Comparison of ENCODE assay signal across 20 cellular contexts in the genomic region with DNA sequence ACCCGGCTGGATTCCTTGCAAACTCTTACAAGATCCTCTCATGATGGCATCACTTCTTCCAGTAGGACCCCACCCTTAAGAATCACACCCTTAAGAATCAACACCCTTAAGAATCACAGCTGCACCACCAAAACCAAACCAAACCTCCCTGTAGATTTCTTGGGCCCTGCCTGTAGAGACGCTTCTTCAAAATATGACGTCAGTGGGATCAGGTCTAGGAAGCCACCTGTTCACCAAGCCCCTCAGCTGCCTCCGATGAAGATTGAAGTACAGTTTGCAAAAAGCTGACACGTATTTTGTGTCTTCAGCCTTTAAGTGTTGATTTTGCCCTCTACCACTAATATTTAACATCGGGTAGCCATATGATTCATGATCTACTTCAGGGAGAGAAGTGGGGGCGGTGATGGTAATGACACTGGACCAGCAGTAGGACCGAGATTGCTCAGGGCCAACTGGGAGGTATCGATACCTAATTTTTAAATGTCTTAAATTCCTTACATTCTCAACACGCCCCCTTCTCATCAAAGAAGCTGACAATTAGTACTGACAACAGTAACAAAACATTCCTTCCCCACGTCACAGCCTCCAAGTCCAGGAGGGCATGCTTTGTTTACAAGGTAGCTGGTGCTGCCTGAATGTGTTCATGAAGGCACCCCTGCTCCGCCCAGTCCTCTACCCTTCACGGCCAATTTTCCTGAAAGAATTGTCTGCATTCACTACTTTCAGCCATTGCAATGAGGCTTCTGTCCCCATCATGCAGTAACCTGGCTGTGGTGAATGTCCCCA.
"Had no signal": no experiment of that assay in that cellular context is flagged by ENCODE, and none has a peak within 500 bp of the region (broad histone marks: within the 10 kb centered on the region; RNA-seq: fewer than 3 reads in every experiment).

No MANE protein-coding gene starts in this region.

- H3K4me1 Mint-ChIP-seq: activated B cell treated with CpG ODN at 0.5 μM for 24 hours; activated CD4-positive, alpha-beta memory T cell treated with anti-CD3 and anti-CD28 coated beads, Interleukin-2, amount 10 ng/mL, durations not matched to agents 7 days and 5 days; activated CD8-positive, alpha-beta memory T cell treated with anti-CD3 and anti-CD28 coated beads, Interleukin-2, amount 10 ng/mL, durations not matched to agents 7 days and 5 days; activated naive CD8-positive, alpha-beta T cell treated with anti-CD3 and anti-CD28 coated beads, Interleukin-2, amount 10 ng/mL, durations not matched to agents 7 days and 5 days had no signal

- H3K9me3 Mint-ChIP-seq: activated B cell treated with CpG ODN at 0.5 μM for 24 hours; activated CD4-positive, alpha-beta memory T cell treated with anti-CD3 and anti-CD28 coated beads, Interleukin-2, amount 10 ng/mL, durations not matched to agents 7 days and 5 days; activated naive CD8-positive, alpha-beta T cell treated with anti-CD3 and anti-CD28 coated beads, Interleukin-2, amount 10 ng/mL, durations not matched to agents 7 days and 5 days; naive B cell; T-helper 2 cell treated with Interferon-gamma antibody and Interleukin-4, amounts not matched to agents 5 μg/mL and 100 μg/mL, for 36 hours had no signal

- H3K36me3 Mint-ChIP-seq: activated CD8-positive, alpha-beta memory T cell treated with anti-CD3 and anti-CD28 coated beads, Interleukin-2, amount 10 ng/mL, durations not matched to agents 7 days and 5 days; activated naive CD8-positive, alpha-beta T cell treated with anti-CD3 and anti-CD28 coated beads, Interleukin-2, amount 10 ng/mL, durations not matched to agents 7 days and 5 days; naive B cell had no signal

- H3K4me3 Mint-ChIP-seq: activated B cell treated with CpG ODN at 0.5 μM for 24 hours; activated CD4-positive, alpha-beta memory T cell treated with anti-CD3 and anti-CD28 coated beads, Interleukin-2, amount 10 ng/mL, durations not matched to agents 7 days and 5 days; activated CD8-positive, alpha-beta memory T cell treated with anti-CD3 and anti-CD28 coated beads, Interleukin-2, amount 10 ng/mL, durations not matched to agents 7 days and 5 days; activated naive CD8-positive, alpha-beta T cell treated with anti-CD3 and anti-CD28 coated beads, Interleukin-2, amount 10 ng/mL, durations not matched to agents 7 days and 5 days; T-helper 2 cell treated with Interferon-gamma antibody and Interleukin-4, amounts not matched to agents 5 μg/mL and 100 μg/mL, for 36 hours had no signal

- H3K27ac Mint-ChIP-seq: activated B cell treated with CpG ODN at 0.5 μM for 24 hours; activated CD4-positive, alpha-beta memory T cell treated with anti-CD3 and anti-CD28 coated beads, Interleukin-2, amount 10 ng/mL, durations not matched to agents 7 days and 5 days; activated CD8-positive, alpha-beta memory T cell treated with anti-CD3 and anti-CD28 coated beads, Interleukin-2, amount 10 ng/mL, durations not matched to agents 7 days and 5 days; activated naive CD8-positive, alpha-beta T cell treated with anti-CD3 and anti-CD28 coated beads, Interleukin-2, amount 10 ng/mL, durations not matched to agents 7 days and 5 days; T-helper 2 cell treated with Interferon-gamma antibody and Interleukin-4, amounts not matched to agents 5 μg/mL and 100 μg/mL, for 36 hours had no signal

- DNase-seq: activated B cell treated with CpG ODN at 0.5 μM for 24 hours; activated CD4-positive, alpha-beta memory T cell treated with anti-CD3 and anti-CD28 coated beads, Interleukin-2, amount 10 ng/mL, durations not matched to agents 7 days and 5 days; activated CD4-positive, alpha-beta T cell treated with anti-CD3 and anti-CD28 coated beads for 48 hours; activated CD8-positive, alpha-beta memory T cell treated with anti-CD3 and anti-CD28 coated beads, Interleukin-2, amount 10 ng/mL, durations not matched to agents 7 days and 5 days; activated naive CD8-positive, alpha-beta T cell treated with anti-CD3 and anti-CD28 coated beads, Interleukin-2, amount 10 ng/mL, durations not matched to agents 7 days and 5 days; amygdala; dorsolateral prefrontal cortex; erythroblast; foreskin melanocyte; glutamatergic neuron; hypothalamus; kidney; left ventricle myocardium superior; mucosa of descending colon; naive B cell; stimulated activated CD4-positive, alpha-beta T cell treated with anti-CD3 and anti-CD28 coated beads, Interleukin-12 subunit alpha, Interleukin-12 subunit beta, amount 100 ng/mL, for 4 hours; stimulated activated CD4-positive, alpha-beta T cell treated with anti-CD3 and anti-CD28 coated beads, Interleukin-2, amount 100 ng/mL, for 24 hours; stimulated activated naive CD4-positive, alpha-beta T cell treated with Interleukin-2 at 50 U/mL for 16 hours; tibial artery had no signal

- H3K27me3 Mint-ChIP-seq: activated B cell treated with CpG ODN at 0.5 μM for 24 hours; activated CD8-positive, alpha-beta memory T cell treated with anti-CD3 and anti-CD28 coated beads, Interleukin-2, amount 10 ng/mL, durations not matched to agents 7 days and 5 days; activated naive CD8-positive, alpha-beta T cell treated with anti-CD3 and anti-CD28 coated beads, Interleukin-2, amount 10 ng/mL, durations not matched to agents 7 days and 5 days had no signal
